ENCODE assay signal across 21 cellular contexts in genomic region chr12:70157099-70157498, GRCh38.
A peak's percentile ranks its signal among the peaks of the same experiment; 100 is the strongest.
DNase-seq lines count a peak whose midpoint lies in the region; ATAC-seq, FAIRE-seq and TF ChIP-seq lines count a peak whose summit lies in the region.
"Had no signal": no experiment of that assay in that cellular context is flagged by ENCODE, and none has a peak within 500 bp of the region (broad histone marks: within the 10 kb centered on the region; RNA-seq: fewer than 3 reads in every experiment).

No MANE protein-coding gene starts in this region.

- peaks cover 3% of the 10 kb centered on the region for H3K36me3 Mint-ChIP-seq in T-cell
- H3K36me3 Mint-ChIP-seq: CD4-positive, CD25-positive, alpha-beta regulatory T cell; CD8-positive, alpha-beta T cell had no signal

- no peaks in the 10 kb centered on the region for H3K79me1 ChIP-seq in neuronal stem cell (ENCODE audit: low read depth, low read length)

- TF ChIP-seq CTCF in K562 (IDR thresholded peaks at IDR 0.05 in 2 of 3, conservative IDR thresholded peaks at IDR 0.05 in 1 of 3; ENCODE audit: insufficient read depth in 2 of 3, low read depth in 1 of 3, low read length in 3 of 3), result no peak

- H3K9ac ChIP-seq in K562 (ENCODE audit: insufficient read depth in 1 of 2, low read depth in 2 of 2, low read length in 2 of 2) (no peak overlapping the region), neuronal stem cell (ENCODE audit: low read depth, low read length, poor library complexity) (no peak overlapping the region)
- H3K9ac ChIP-seq: BLaER1 had no signal

- no peak overlapping the region for H2BK5ac ChIP-seq in neuronal stem cell (ENCODE audit: low read length)

- H3K18ac ChIP-seq in neuronal stem cell (ENCODE audit: low read length), result no peak overlapping the region

- H3K4me1 ChIP-seq in K562 (replicated peaks in 1 of 2; ENCODE audit: control insufficient read depth in 2 of 2, insufficient read depth in 2 of 2, low read length in 2 of 2) (no peaks in the 10 kb centered on the region; a peak in 1 of 5 replicates), neuronal stem cell (ENCODE audit: control insufficient read depth in 2 of 2, insufficient read depth in 1 of 2, low read depth in 1 of 2, low read length in 2 of 2) (no peaks in the 10 kb centered on the region)
- H3K4me1 ChIP-seq: BLaER1, Caco-2, HAP-1 had no signal

- H3K23ac ChIP-seq in neuronal stem cell (ENCODE audit: low read depth, low read length, poor library complexity), result no peak overlapping the region

- H4K8ac ChIP-seq in neuronal stem cell (ENCODE audit: low read depth, low read length), result no peak overlapping the region

- H3K36me3 ChIP-seq in K562 (ENCODE audit: control insufficient read depth, insufficient read depth, low read length) (no peaks in the 10 kb centered on the region), neuronal stem cell (replicated peaks in 1 of 2; ENCODE audit: control insufficient read depth in 2 of 2, insufficient read depth in 2 of 2, low read length in 2 of 2) (no peaks in the 10 kb centered on the region)
- H3K36me3 ChIP-seq: BLaER1, HAP-1 had no signal

- ATAC-seq in K562, result no peak
- ATAC-seq in T-cell (replicated peaks in 1 of 4), result no peak
- ATAC-seq: CD8-positive, alpha-beta T cell had no signal

- no peak overlapping the region for H4K91ac ChIP-seq in neuronal stem cell (ENCODE audit: low read depth, low read length, poor library complexity)

- no peaks in the 10 kb centered on the region for H3K27me3 ChIP-seq in K562 (ENCODE audit: control insufficient read depth in 2 of 2, insufficient read depth in 2 of 2, low read length in 2 of 2)
- no peaks in the 10 kb centered on the region for H3K27me3 ChIP-seq in neuronal stem cell (ENCODE audit: control insufficient read depth in 3 of 3, insufficient read depth in 3 of 3, low read depth in 1 of 3, low read length in 3 of 3)
- H3K27me3 ChIP-seq: BLaER1 had no signal

- no peaks in the 10 kb centered on the region for H3K9me1 ChIP-seq in K562 (ENCODE audit: control insufficient read depth, insufficient read depth, low read length)

- no peak overlapping the region for H2BK15ac ChIP-seq in neuronal stem cell (ENCODE audit: low read length)

- H3K9me3 Mint-ChIP-seq in T-cell, result peaks cover 13 to 41% (median 26%) of the 10 kb centered on the region in 3 donors

- no peak for TF ChIP-seq RAD21 in K562 (CRISPR knock-in tag; conservative IDR thresholded peaks at IDR 0.05 in 1 of 2, IDR thresholded peaks at IDR 0.05 in 1 of 2)

- no peak overlapping the region for H3K27ac Mint-ChIP-seq in T-cell
- H3K27ac Mint-ChIP-seq: B cell; CD4-positive, CD25-positive, alpha-beta regulatory T cell; CD8-positive, alpha-beta T cell had no signal

- DNase-seq in NCI-H1694 treated with DMSO at 0.1 percent for 48 hours (lab: John Stamatoyannopoulos, UW), result peak; percentile 9
- DNase-seq in NCI-H1694 (lab: John Stamatoyannopoulos, UW), result no peak
- DNase-seq in K562 (ENCODE audit: extremely low read depth in 1 of 4, low spot score in 3 of 4), result no peak
- peak; percentile 8 for DNase-seq in neuronal stem cell (ENCODE audit: low spot score)
- DNase-seq in T-cell, result no peak
- no peak for DNase-seq in stimulated activated CD4-positive, alpha-beta T cell treated with anti-CD3 and anti-CD28 coated beads, Interleukin-2, amount 100 ng/mL, for 48 hours
- DNase-seq: Caco-2; CD8-positive, alpha-beta T cell; DMS153; DND-41; GOT3 had no signal

- POLR2A ChIA-PET in K562 (lab: Yijun Ruan, JAX), result no interaction called here
- POLR2A ChIA-PET in T-cell (lab: Charles Lee), result no interaction called here

- H3K4me3 Mint-ChIP-seq in T-cell, result no peak overlapping the region
- H3K4me3 Mint-ChIP-seq: B cell; CD4-positive, CD25-positive, alpha-beta regulatory T cell; CD8-positive, alpha-beta T cell had no signal

- H3K4me3 ChIP-seq in K562, result no peak overlapping the region
- no peak overlapping the region for H3K4me3 ChIP-seq in neuronal stem cell (ENCODE audit: low read length in 2 of 2)
- H3K4me3 ChIP-seq: BLaER1, HAP-1 had no signal

- H3K4me2 ChIP-seq in K562 (ENCODE audit: insufficient read depth, low read length) (no peak overlapping the region), neuronal stem cell (ENCODE audit: insufficient read depth, low read length, poor library complexity, severe bottlenecking) (no peak overlapping the region)
- H3K4me2 ChIP-seq: BLaER1 had no signal

- TF ChIP-seq EP300 in K562 (IDR thresholded peaks at IDR 0.05; ENCODE audit: low read length), result no peak

- no peak overlapping the region for H2AK5ac ChIP-seq in neuronal stem cell (ENCODE audit: low read depth, low read length)

- H2AFZ ChIP-seq in K562 (ENCODE audit: low read depth, low read length), result no peak overlapping the region
- H2AFZ ChIP-seq in neuronal stem cell (ENCODE audit: low read length), result no peak overlapping the region

- H3K27me3 Mint-ChIP-seq in T-cell, result peaks cover 7 to 17% of the 10 kb centered on the region in 2 donors
- H3K27me3 Mint-ChIP-seq: CD4-positive, CD25-positive, alpha-beta regulatory T cell had no signal

- H3K4ac ChIP-seq in neuronal stem cell (ENCODE audit: low read length), result no peak overlapping the region

- WGBS in K562 (ENCODE audit: insufficient coverage, low coverage, missing lambda C conversion rate), result 36% methylated on average over 1 of the region's 1 CpG
- no CpG with 5 or more reads among the region's 1 CpG for WGBS in neuronal stem cell (ENCODE audit: extremely low coverage in 2 of 2, insufficient read length in 2 of 2, insufficient replicate concordance in 1 of 2), 2 donors

- H2BK120ac ChIP-seq in neuronal stem cell (ENCODE audit: low read depth, low read length), result no peak overlapping the region

- no peaks in the 10 kb centered on the region for H3K79me2 ChIP-seq in K562 (ENCODE audit: control insufficient read depth, insufficient read depth, low read length)

- intact Hi-C loops in K562 (cut with micrococcal nuclease), result no loop called here

- H4K20me1 ChIP-seq in K562 (replicated peaks; ENCODE audit: control insufficient read depth, insufficient read depth, low read length), result no peaks in the 10 kb centered on the region
- H4K20me1 ChIP-seq: BLaER1 had no signal

- in situ Hi-C loops in K562 (cut with MboI), result no loop called here

- H3K9me3 ChIP-seq in K562 (replicated peaks; ENCODE audit: control insufficient read depth, insufficient read depth, low read depth, low read length) (peaks cover 7% of the 10 kb centered on the region), neuronal stem cell (replicated peaks in 1 of 2; ENCODE audit: control insufficient read depth in 2 of 2, insufficient read depth in 1 of 2, low read depth in 1 of 2, low read length in 2 of 2) (peaks cover 0 to 24% of the 10 kb centered on the region in 2 donors)

- FAIRE-seq in K562 (lab: Jason Lieb, UNC), result no peak
- FAIRE-seq: A204.1, G401.6, GM12892, H54 had no signal

- no peak for TF ChIP-seq POLR2A in K562 (conservative IDR thresholded peaks at IDR 0.05)

- H2BK12ac ChIP-seq in neuronal stem cell (ENCODE audit: low read length), result no peak overlapping the region

- H3K27ac ChIP-seq in K562 (ENCODE audit: extremely low read depth, low read depth, low read length) (no peak overlapping the region), neuronal stem cell (replicated peaks; ENCODE audit: low read length) (no peak overlapping the region)
- H3K27ac ChIP-seq: 22Rv1, BLaER1, C4-2B had no signal

- CTCF ChIA-PET in K562 (lab: Yijun Ruan, JAX; ENCODE audit: low intra/inter-chr PET ratio), result no interaction called here
- CTCF ChIA-PET in T-cell (lab: Charles Lee), result no interaction called here

- BruUV-seq in K562 (replicated peaks; lab: Mats Ljungman, UMichigan), result no TSS peak

- H3K4me1 Mint-ChIP-seq in T-cell, result peaks cover 0 to 5% (median 0%) of the 10 kb centered on the region in 3 donors
- H3K4me1 Mint-ChIP-seq: B cell; CD4-positive, CD25-positive, alpha-beta regulatory T cell had no signal

- H3K14ac ChIP-seq in neuronal stem cell (ENCODE audit: low read length), result no peak overlapping the region

TF ChIP-seq in K562, 482 proteins besides CTCF, POLR2A, EP300 and RAD21:
- TF ChIP-seq MAX (CRISPR knock-in tag; IDR thresholded peaks at IDR 0.05) (no peak), THRB (CRISPR knock-in tag; conservative IDR thresholded peaks at IDR 0.05) (no peak), ZNF280B (CRISPR knock-in tag; IDR thresholded peaks at IDR 0.05) (0 out of 2 replicates have a peak, but pooled peaks have one; percentile 23), CBX3 (IDR thresholded peaks at IDR 0.05; ENCODE audit: borderline replicate concordance in 1 of 2, low read length in 2 of 2) (peak in 1 of 2 experiments; percentile 87; a peak in 2 of 3 replicates), CBX5 (IDR thresholded peaks at IDR 0.05; ENCODE audit: borderline replicate concordance, low read depth) (0 out of 2 replicates have a peak, but pooled peaks have one; percentile 12)

Comparison
In these comparisons a context has a peak if more than half of its experiments do, and no peak if none do; other contexts are left out.
1. DNase-seq: peak in NCI-H1694 treated with DMSO at 0.1 percent for 48 hours (single experiment) and neuronal stem cell (single experiment); none in NCI-H1694 (single experiment), K562 (0 of 4), T-cell (0 of 34) and stimulated activated CD4-positive, alpha-beta T cell treated with anti-CD3 and anti-CD28 coated beads, Interleukin-2, amount 100 ng/mL, for 48 hours (0 of 2).